In genomic region chr15:101251830-101252820, GRCh38 we compare ENCODE assay signal across 1 cellular context.
TF ChIP-seq lines count a peak whose summit lies in the region.

TSS of gene CHSY1 (minus strand) at chr15:101252048. CDS start at chr15:101251456, 592 bp downstream.

TF ChIP-seq in HepG2, 621 proteins besides CTCF, POLR2A, EP300 and RAD21 (continued from another document and continues in another):
- TF ChIP-seq HNF1A (IDR thresholded peaks at IDR 0.05; ENCODE audit: low read depth) (no peak), HNF1A (CRISPR knock-in tag; IDR thresholded peaks at IDR 0.05; ENCODE audit: borderline replicate concordance) (peak; percentile 21; the same call in 1 of the 2 replicates), FLYWCH1 (CRISPR knock-in tag; IDR thresholded peaks at IDR 0.05) (0 out of 2 replicates have a peak, but pooled peaks have one; percentile 46), ZNF451 (CRISPR knock-in tag; IDR thresholded peaks at IDR 0.05) (no peak), HES4 (CRISPR knock-in tag; IDR thresholded peaks at IDR 0.05; ENCODE audit: borderline replicate concordance) (peak; percentile 66; the same call in 1 of the 2 replicates), PRDM4 (CRISPR knock-in tag; IDR thresholded peaks at IDR 0.05; ENCODE audit: borderline replicate concordance) (no peak), NAIF1 (CRISPR knock-in tag; IDR thresholded peaks at IDR 0.05; ENCODE audit: borderline replicate concordance) (no peak), UBTF (CRISPR knock-in tag; IDR thresholded peaks at IDR 0.05) (peak; percentile 62; the same call in 1 of the 2 replicates), ZFP91 (CRISPR knock-in tag; IDR thresholded peaks at IDR 0.05; ENCODE audit: borderline replicate concordance) (peak; percentile 52), KAT7 (CRISPR knock-in tag; IDR thresholded peaks at IDR 0.05; ENCODE audit: borderline replicate concordance) (peak; percentile 73; the same call in 1 of the 2 replicates), MXI1 (IDR thresholded peaks at IDR 0.05; ENCODE audit: borderline replicate concordance, low read depth, low read length) (peak; percentile 46; the same call in 1 of the 3 replicates), MIER3 (CRISPR knock-in tag; IDR thresholded peaks at IDR 0.05; ENCODE audit: borderline replicate concordance) (no peak), ZNF761 (CRISPR knock-in tag; conservative IDR thresholded peaks at IDR 0.05) (no peak), AGO2 (optimal IDR thresholded peaks at IDR 0.05; ENCODE audit: low read depth, low read length) (peak; percentile 33), CHD2 (IDR thresholded peaks at IDR 0.05; ENCODE audit: low read depth, low read length) (no peak), ZSCAN25 (CRISPR knock-in tag; IDR thresholded peaks at IDR 0.05) (0 out of 2 replicates have a peak, but pooled peaks have one; percentile 35), CHCHD3 (CRISPR knock-in tag; IDR thresholded peaks at IDR 0.05) (no peak), IKZF5 (CRISPR knock-in tag; IDR thresholded peaks at IDR 0.05) (peak; percentile 38; the same call in 1 of the 2 replicates), NFRKB (IDR thresholded peaks at IDR 0.05) (no peak), PRPF4 (IDR thresholded peaks at IDR 0.05; ENCODE audit: low read depth, low read length, poor library complexity, severe bottlenecking) (no peak), ZNF788 (CRISPR knock-in tag; IDR thresholded peaks at IDR 0.05; ENCODE audit: borderline replicate concordance) (peak; percentile 18; the same call in 1 of the 2 replicates), YEATS2 (CRISPR knock-in tag; IDR thresholded peaks at IDR 0.05; ENCODE audit: borderline replicate concordance) (peak; percentile 56; the same call in 1 of the 2 replicates), ZNF382 (CRISPR knock-in tag; IDR thresholded peaks at IDR 0.05; ENCODE audit: borderline replicate concordance) (no peak), ZNF562 (CRISPR knock-in tag; IDR thresholded peaks at IDR 0.05; ENCODE audit: borderline replicate concordance) (0 out of 2 replicates have a peak, but pooled peaks have one; percentile 46), DMAP1 (CRISPR knock-in tag; IDR thresholded peaks at IDR 0.05) (peak; percentile 52; the same call in 1 of the 2 replicates), SIX4 (CRISPR knock-in tag; IDR thresholded peaks at IDR 0.05) (peak; percentile 34; the same call in 1 of the 2 replicates), ZBTB38 (CRISPR knock-in tag; IDR thresholded peaks at IDR 0.05) (no peak), ATF3 (CRISPR knock-in tag; IDR thresholded peaks at IDR 0.05) (0 out of 2 replicates have a peak, but pooled peaks have one; percentile 34), RBM39 (IDR thresholded peaks at IDR 0.05; ENCODE audit: low read depth, low read length, poor library complexity, severe bottlenecking) (peak; percentile 72)
- TF ChIP-seq, protein P1, sequence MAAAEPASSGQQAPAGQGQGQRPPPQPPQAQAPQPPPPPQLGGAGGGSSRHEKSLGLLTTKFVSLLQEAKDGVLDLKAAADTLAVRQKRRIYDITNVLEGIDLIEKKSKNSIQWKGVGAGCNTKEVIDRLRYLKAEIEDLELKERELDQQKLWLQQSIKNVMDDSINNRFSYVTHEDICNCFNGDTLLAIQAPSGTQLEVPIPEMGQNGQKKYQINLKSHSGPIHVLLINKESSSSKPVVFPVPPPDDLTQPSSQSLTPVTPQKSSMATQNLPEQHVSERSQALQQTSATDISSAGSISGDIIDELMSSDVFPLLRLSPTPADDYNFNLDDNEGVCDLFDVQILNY (CRISPR knock-in tag; conservative IDR thresholded peaks at IDR 0.05): no peak; the same call in 1 of the 2 replicates
- TF ChIP-seq, protein P2, sequence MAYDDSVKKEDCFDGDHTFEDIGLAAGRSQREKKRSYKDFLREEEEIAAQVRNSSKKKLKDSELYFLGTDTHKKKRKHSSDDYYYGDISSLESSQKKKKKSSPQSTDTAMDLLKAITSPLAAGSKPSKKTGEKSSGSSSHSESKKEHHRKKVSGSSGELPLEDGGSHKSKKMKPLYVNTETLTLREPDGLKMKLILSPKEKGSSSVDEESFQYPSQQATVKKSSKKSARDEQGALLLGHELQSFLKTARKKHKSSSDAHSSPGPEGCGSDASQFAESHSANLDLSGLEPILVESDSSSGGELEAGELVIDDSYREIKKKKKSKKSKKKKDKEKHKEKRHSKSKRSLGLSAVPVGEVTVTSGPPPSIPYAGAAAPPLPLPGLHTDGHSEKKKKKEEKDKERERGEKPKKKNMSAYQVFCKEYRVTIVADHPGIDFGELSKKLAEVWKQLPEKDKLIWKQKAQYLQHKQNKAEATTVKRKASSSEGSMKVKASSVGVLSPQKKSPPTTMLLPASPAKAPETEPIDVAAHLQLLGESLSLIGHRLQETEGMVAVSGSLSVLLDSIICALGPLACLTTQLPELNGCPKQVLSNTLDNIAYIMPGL (CRISPR knock-in tag; IDR thresholded peaks at IDR 0.05; ENCODE audit: borderline replicate concordance in 1 of 2, low read depth in 1 of 2): peak; percentile 49 to 53; a peak in 1 of 4 replicates
- TF ChIP-seq, protein P3, sequence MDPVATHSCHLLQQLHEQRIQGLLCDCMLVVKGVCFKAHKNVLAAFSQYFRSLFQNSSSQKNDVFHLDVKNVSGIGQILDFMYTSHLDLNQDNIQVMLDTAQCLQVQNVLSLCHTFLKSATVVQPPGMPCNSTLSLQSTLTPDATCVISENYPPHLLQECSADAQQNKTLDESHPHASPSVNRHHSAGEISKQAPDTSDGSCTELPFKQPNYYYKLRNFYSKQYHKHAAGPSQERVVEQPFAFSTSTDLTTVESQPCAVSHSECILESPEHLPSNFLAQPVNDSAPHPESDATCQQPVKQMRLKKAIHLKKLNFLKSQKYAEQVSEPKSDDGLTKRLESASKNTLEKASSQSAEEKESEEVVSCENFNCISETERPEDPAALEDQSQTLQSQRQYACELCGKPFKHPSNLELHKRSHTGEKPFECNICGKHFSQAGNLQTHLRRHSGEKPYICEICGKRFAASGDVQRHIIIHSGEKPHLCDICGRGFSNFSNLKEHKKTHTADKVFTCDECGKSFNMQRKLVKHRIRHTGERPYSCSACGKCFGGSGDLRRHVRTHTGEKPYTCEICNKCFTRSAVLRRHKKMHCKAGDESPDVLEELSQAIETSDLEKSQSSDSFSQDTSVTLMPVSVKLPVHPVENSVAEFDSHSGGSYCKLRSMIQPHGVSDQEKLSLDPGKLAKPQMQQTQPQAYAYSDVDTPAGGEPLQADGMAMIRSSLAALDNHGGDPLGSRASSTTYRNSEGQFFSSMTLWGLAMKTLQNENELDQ (CRISPR knock-in tag; IDR thresholded peaks at IDR 0.05; ENCODE audit: borderline replicate concordance): no peak
- TF ChIP-seq, protein P4, sequence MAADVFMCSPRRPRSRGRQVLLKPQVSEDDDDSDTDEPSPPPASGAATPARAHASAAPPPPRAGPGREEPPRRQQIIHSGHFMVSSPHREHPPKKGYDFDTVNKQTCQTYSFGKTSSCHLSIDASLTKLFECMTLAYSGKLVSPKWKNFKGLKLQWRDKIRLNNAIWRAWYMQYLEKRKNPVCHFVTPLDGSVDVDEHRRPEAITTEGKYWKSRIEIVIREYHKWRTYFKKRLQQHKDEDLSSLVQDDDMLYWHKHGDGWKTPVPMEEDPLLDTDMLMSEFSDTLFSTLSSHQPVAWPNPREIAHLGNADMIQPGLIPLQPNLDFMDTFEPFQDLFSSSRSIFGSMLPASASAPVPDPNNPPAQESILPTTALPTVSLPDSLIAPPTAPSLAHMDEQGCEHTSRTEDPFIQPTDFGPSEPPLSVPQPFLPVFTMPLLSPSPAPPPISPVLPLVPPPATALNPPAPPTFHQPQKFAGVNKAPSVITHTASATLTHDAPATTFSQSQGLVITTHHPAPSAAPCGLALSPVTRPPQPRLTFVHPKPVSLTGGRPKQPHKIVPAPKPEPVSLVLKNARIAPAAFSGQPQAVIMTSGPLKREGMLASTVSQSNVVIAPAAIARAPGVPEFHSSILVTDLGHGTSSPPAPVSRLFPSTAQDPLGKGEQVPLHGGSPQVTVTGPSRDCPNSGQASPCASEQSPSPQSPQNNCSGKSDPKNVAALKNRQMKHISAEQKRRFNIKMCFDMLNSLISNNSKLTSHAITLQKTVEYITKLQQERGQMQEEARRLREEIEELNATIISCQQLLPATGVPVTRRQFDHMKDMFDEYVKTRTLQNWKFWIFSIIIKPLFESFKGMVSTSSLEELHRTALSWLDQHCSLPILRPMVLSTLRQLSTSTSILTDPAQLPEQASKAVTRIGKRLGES (CRISPR knock-in tag; IDR thresholded peaks at IDR 0.05; ENCODE audit: borderline replicate concordance): peak; percentile 64; the same call in 1 of the 2 replicates
